ENCODE assay signal across 8 cellular contexts in genomic region chr20:31968299-31969126, GRCh38. TPM values are rescaled to one million over a fixed set of nuclear protein-coding genes. Genes with fewer than 3 reads are reported as not detected.
DNase-seq lines count a peak whose midpoint lies in the region; ATAC-seq and TF ChIP-seq lines count a peak whose summit lies in the region.

No MANE protein-coding gene starts in this region.

- in situ Hi-C loops in G401 (cut with HindIII; ENCODE audit: low sequenced_read_pairs) (no loop called here), IMR-90 (cut with MboI; ENCODE audit: low sequenced_read_pairs) (no loop called here)

- H3K4me1 ChIP-seq in IMR-90 (ENCODE audit: control insufficient read depth, insufficient read depth, low read length) (no peaks in the 10 kb centered on the region; the same call in 1 of the 2 replicates), spleen (peaks cover 4 to 20% (median 10%) of the 10 kb centered on the region in 6 donors)

- H3K27me3 Mint-ChIP-seq in WTC11 (ENCODE audit: low read depth) = peaks cover 47% of the 10 kb centered on the region

- peaks cover 20% of the 10 kb centered on the region for H3K4me1 Mint-ChIP-seq in WTC11

- peak overlapping the region; percentile 88; the same call in 1 of the 2 replicates for H3K27ac Mint-ChIP-seq in WTC11

- H3K23ac ChIP-seq in IMR-90 (ENCODE audit: low read depth, low read length) = no peak overlapping the region

- BruUV-seq in IMR-90 (replicated peaks; lab: Mats Ljungman, UMichigan) = no TSS peak

- H3K27me3 ChIP-seq in IMR-90 (ENCODE audit: control insufficient read depth, insufficient read depth, low read length) (peaks cover 37% of the 10 kb centered on the region), spleen (replicated peaks in 1 of 7) (peaks cover 0 to 74% (median 20%) of the 10 kb centered on the region in 7 donors)

- no peak for TF ChIP-seq POLR2A in IMR-90 (IDR thresholded peaks at IDR 0.05; ENCODE audit: low read depth, low read length)
- no peak for TF ChIP-seq POLR2A in spleen (IDR thresholded peaks at IDR 0.05)

- no peaks in the 10 kb centered on the region for H3K36me3 ChIP-seq in IMR-90 (ENCODE audit: control insufficient read depth, insufficient read depth, low read length)
- no peaks in the 10 kb centered on the region for H3K36me3 ChIP-seq in spleen

- H4K5ac ChIP-seq in IMR-90 (ENCODE audit: low read depth, low read length) = no peak overlapping the region

- H4K20me1 ChIP-seq in IMR-90 (ENCODE audit: insufficient read depth, low read length) = peaks cover 6% of the 10 kb centered on the region; the same call in 1 of the 2 replicates

- H3K4ac ChIP-seq in IMR-90 (ENCODE audit: low read depth, low read length) = no peak overlapping the region

- no peak overlapping the region for H3K9ac ChIP-seq in IMR-90 (ENCODE audit: low read depth, low read length)

- peak overlapping the region; percentile 75 for H2AK9ac ChIP-seq in IMR-90 (replicated peaks; ENCODE audit: low read depth, low read length, poor library complexity)

- H3K9me3 ChIP-seq in IMR-90 (ENCODE audit: control insufficient read depth, insufficient read depth, low read length) = no peaks in the 10 kb centered on the region
- H3K9me3 ChIP-seq in iPS-18c (ENCODE audit: control insufficient read depth, insufficient read depth, low read length) = no peaks in the 10 kb centered on the region
- no peaks in the 10 kb centered on the region for H3K9me3 ChIP-seq in spleen

- no peaks in the 10 kb centered on the region for H3K79me1 ChIP-seq in IMR-90 (ENCODE audit: low read depth in 1 of 2, low read length in 2 of 2)

- H2BK20ac ChIP-seq in IMR-90 (ENCODE audit: low read depth, low read length) = no peak overlapping the region

- TF ChIP-seq CTCF in IMR-90 (conservative IDR thresholded peaks at IDR 0.05; ENCODE audit: low read depth, low read length) = no peak
- TF ChIP-seq CTCF in WTC11 (IDR thresholded peaks at IDR 0.05) = no peak
- no peak for TF ChIP-seq CTCF in spleen (IDR thresholded peaks at IDR 0.05 in 8 of 11, conservative IDR thresholded peaks at IDR 0.05 in 3 of 11)

- H3K27ac ChIP-seq in IMR-90 (ENCODE audit: insufficient read depth, low read length) (no peak overlapping the region), spleen (no peak overlapping the region)

- dilution Hi-C loops in IMR-90 (cut with HindIII; ENCODE audit: low sequenced_read_pairs, unreplicated experiment) = no loop called here

- ATAC-seq in IMR-90 (ENCODE audit: low read depth) (peak; percentile 100), WTC11 (peak; percentile 85), GM18867 (IDR thresholded peaks at IDR 0.05; ENCODE audit: unreplicated experiment) (no peak)

- CTCF ChIA-PET in IMR-90 (lab: Yijun Ruan, JAX) (no interaction called here), WTC11 (lab: Charles Lee) (interaction anchor here (0.6 to 3.1 kb wide), 15 partner anchors 15 to 508 kb away, joined by 3 to 28 read pairs (median 4); partner anchors contain the start of gene PDRG1)

- no peaks in the 10 kb centered on the region for H3K36me3 Mint-ChIP-seq in WTC11

- peak overlapping the region; percentile 93 for H3K4me3 Mint-ChIP-seq in WTC11

- POLR2A ChIA-PET in IMR-90 (lab: Charles Lee; ENCODE audit: unreplicated experiment) (interaction anchor here (0.6 kb wide), 1 partner anchor 38 kb away, joined by 3 read pairs; no protein-coding TSS in a partner anchor), WTC11 (lab: Charles Lee) (interaction anchor here (0.5 to 1.1 kb wide), 7 partner anchors 11 to 117 kb away, joined by 3 to 6 read pairs (median 4); partner anchors contain the start of gene PDRG1)

- TF ChIP-seq RAD21 in IMR-90 (IDR thresholded peaks at IDR 0.05; ENCODE audit: low read length) = no peak

- peak overlapping the region; percentile 50; the same call in 1 of the 2 replicates for H3K4me2 ChIP-seq in IMR-90 (ENCODE audit: low read depth, low read length)

- H2BK5ac ChIP-seq in IMR-90 (ENCODE audit: low read depth, low read length, poor library complexity, severe bottlenecking) = no peak overlapping the region

- no peak overlapping the region for H2AK5ac ChIP-seq in IMR-90 (ENCODE audit: low read depth, low read length)

- H2BK15ac ChIP-seq in IMR-90 (ENCODE audit: low read depth, low read length) = no peak overlapping the region

- H3K56ac ChIP-seq in IMR-90 (ENCODE audit: extremely low read depth, insufficient read depth, low read length) = no peak overlapping the region

- no peak overlapping the region for H3K18ac ChIP-seq in IMR-90 (ENCODE audit: low read depth, low read length)

- intact Hi-C loops in IMR-90 (cut with micrococcal nuclease) (no loop called here), spleen (cut with DNase I; ENCODE audit: low total_unique reads) (no loop called here)

- no peaks in the 10 kb centered on the region for H3K9me1 ChIP-seq in IMR-90 (ENCODE audit: insufficient read depth, low read length)

- DNase-seq in G401 (ENCODE audit: low spot score) (peak; percentile 55), IMR-90 (peak; percentile 51), WTC11 (ENCODE audit: low spot score) (peak; percentile 95), brain pericyte (ENCODE audit: low read depth, low spot score) (peak; percentile 34), spleen (peak; percentile 92), NCI-H128 (lab: John Stamatoyannopoulos, UW; ENCODE audit: unreplicated experiment) (no peak)

- H3K4me3 ChIP-seq in IMR-90 (ENCODE audit: insufficient read depth, low read depth, low read length) (no peak overlapping the region), iPS-18c (ENCODE audit: insufficient read depth, low read depth, low read length) (peak overlapping the region; percentile 51), spleen (peak overlapping the region in 7 of 8 donors; percentile 25 to 71 (median 36))

- WGBS in IMR-90 (ENCODE audit: extremely low coverage in 2 of 2, insufficient read length in 1 of 2), 2 experiments = 2% methylated on average over 32 of the region's 56 CpGs; no CpG with 5 or more reads in 1 of the 2 experiments
- WGBS in spleen, 5 donors = 3 to 6% (median 3%) methylated on average over 16 to 56 of the region's 56 CpGs

- H2AFZ ChIP-seq in IMR-90 (replicated peaks; ENCODE audit: low read length, poor library complexity) = peak overlapping the region; percentile 83

- no peak overlapping the region for H4K8ac ChIP-seq in IMR-90 (ENCODE audit: low read depth in 2 of 2, low read length in 2 of 2)

- H3K9me3 Mint-ChIP-seq in WTC11 = no peaks in the 10 kb centered on the region

- no peak overlapping the region for H4K91ac ChIP-seq in IMR-90 (ENCODE audit: insufficient read depth, low read depth, low read length)

- no peak overlapping the region for H3K14ac ChIP-seq in IMR-90 (replicated peaks; ENCODE audit: low read depth, low read length)

- no peak overlapping the region for H2BK120ac ChIP-seq in IMR-90 (ENCODE audit: low read depth, low read length)

TF ChIP-seq in IMR-90, 13 proteins besides CTCF, POLR2A, EP300 and RAD21 (continues in another document):
- no peak for TF ChIP-seq CEBPB (IDR thresholded peaks at IDR 0.05; ENCODE audit: low read depth, low read length)
- no peak for TF ChIP-seq BHLHE40 (IDR thresholded peaks at IDR 0.05; ENCODE audit: low read depth, low read length)
- TF ChIP-seq MAFK (IDR thresholded peaks at IDR 0.05; ENCODE audit: low read depth, low read length) = no peak
- TF ChIP-seq RFX5 (IDR thresholded peaks at IDR 0.05; ENCODE audit: low read depth, low read length) = no peak
- no peak for TF ChIP-seq SMC3 (IDR thresholded peaks at IDR 0.05; ENCODE audit: low read depth, low read length)
- TF ChIP-seq MAZ (IDR thresholded peaks at IDR 0.05; ENCODE audit: borderline replicate concordance, low read depth, low read length) = no peak
- peak; percentile 99 for TF ChIP-seq RCOR1 (IDR thresholded peaks at IDR 0.05; ENCODE audit: insufficient replicate concordance, low read length)
- no peak for TF ChIP-seq CHD1 (IDR thresholded peaks at IDR 0.05; ENCODE audit: low read depth, low read length)

TF ChIP-seq in WTC11, 78 proteins besides CTCF, POLR2A, EP300 and RAD21 (continues in another document):
- peak; percentile 100 for TF ChIP-seq ZNF219 (CRISPR knock-in tag; IDR thresholded peaks at IDR 0.05; ENCODE audit: borderline replicate concordance)
- TF ChIP-seq ZSCAN18 (CRISPR knock-in tag; IDR thresholded peaks at IDR 0.05) = peak; percentile 98
- peak; percentile 94; the same call in 1 of the 2 replicates for TF ChIP-seq MXD4 (CRISPR knock-in tag; IDR thresholded peaks at IDR 0.05; ENCODE audit: borderline replicate concordance)

RNA-seq across cellular contexts. Expression of gene XKR7, which starts 0.6 kb away (rescaled TPM):
- 5.7 and 6.8 TPM in 2 replicates for total RNA-seq in G401 (2014; rRNA removed; shearing (Covaris generic))
- not detected in 2 replicates for total RNA-seq in IMR-90 (2012; rRNA removed)
- polyA plus RNA-seq in IMR-90 (2012; rRNA removed) = not detected in 2 replicates
- polyA plus RNA-seq in IMR-90 (2012; cell fraction: cytosol; rRNA removed) = not detected in 2 replicates
- polyA plus RNA-seq in IMR-90 (2012; cell fraction: nucleus; rRNA removed; ENCODE audit: low replicate concordance) = 0.01 TPM in 1 of 2 replicates, not detected in the other
- 2.3 to 2.6 TPM (median 2.5 TPM) in 3 replicates for total RNA-seq in WTC11 (2021)
- under 1 TPM in 5 of 7 donors, not detected in 2; 0.07 to 0.21 (median 0.09) TPM for total RNA-seq in spleen
- under 1 TPM; 0.02 to 0.03 (median 0.02) TPM for polyA plus RNA-seq in spleen

RNA-seq across cellular contexts. Expression of gene PDRG1, which starts 16.7 kb away (rescaled TPM):
- 37.4 and 50.9 TPM in 2 replicates for total RNA-seq in G401 (2014; rRNA removed; shearing (Covaris generic))
- total RNA-seq in IMR-90 (2012; rRNA removed) (5.0 and 5.8 TPM in 2 replicates), WTC11 (2021) (16.0 to 17.6 TPM (median 17.2 TPM) in 3 replicates), spleen (10 to 100 TPM in 4 of 7 donors, 1 to 10 TPM in 3; 8.2 to 13.9 (median 10.4) TPM)
- polyA plus RNA-seq in IMR-90 (2012; rRNA removed) (15.7 and 16.0 TPM in 2 replicates), spleen (10 to 100 TPM; 15.8 to 21.1 (median 19.7) TPM)
- 12.2 and 15.0 TPM in 2 replicates for polyA plus RNA-seq in IMR-90 (2012; cell fraction: cytosol; rRNA removed)
- polyA plus RNA-seq in IMR-90 (2012; cell fraction: nucleus; rRNA removed; ENCODE audit: low replicate concordance) = 6.9 and 8.3 TPM in 2 replicates

RNA-seq across cellular contexts. Expression of gene CCM2L, which starts 41.7 kb away (rescaled TPM):
- total RNA-seq in G401 (2014; rRNA removed; shearing (Covaris generic)) = 40.7 and 52.6 TPM in 2 replicates
- total RNA-seq in IMR-90 (2012; rRNA removed) = not detected in 2 replicates
- not detected in 2 replicates for polyA plus RNA-seq in IMR-90 (2012; rRNA removed)
- polyA plus RNA-seq in IMR-90 (2012; cell fraction: cytosol; rRNA removed) = not detected in 2 replicates
- polyA plus RNA-seq in IMR-90 (2012; cell fraction: nucleus; rRNA removed; ENCODE audit: low replicate concordance) = not detected in 2 replicates
- 7.8 to 10.9 TPM (median 9.1 TPM) in 3 replicates for total RNA-seq in WTC11 (2021)
- 100 to 1,000 TPM in 5 of 7 donors, 10 to 100 TPM in 2; 64.8 to 186 (median 138) TPM for total RNA-seq in spleen
- 100 to 1,000 TPM in 1 of 3 donors, 10 to 100 TPM in 2; 27.6 to 158 (median 71.1) TPM for polyA plus RNA-seq in spleen
